Comparison of ENCODE assay signal across 13 cellular contexts in the genomic region with DNA sequence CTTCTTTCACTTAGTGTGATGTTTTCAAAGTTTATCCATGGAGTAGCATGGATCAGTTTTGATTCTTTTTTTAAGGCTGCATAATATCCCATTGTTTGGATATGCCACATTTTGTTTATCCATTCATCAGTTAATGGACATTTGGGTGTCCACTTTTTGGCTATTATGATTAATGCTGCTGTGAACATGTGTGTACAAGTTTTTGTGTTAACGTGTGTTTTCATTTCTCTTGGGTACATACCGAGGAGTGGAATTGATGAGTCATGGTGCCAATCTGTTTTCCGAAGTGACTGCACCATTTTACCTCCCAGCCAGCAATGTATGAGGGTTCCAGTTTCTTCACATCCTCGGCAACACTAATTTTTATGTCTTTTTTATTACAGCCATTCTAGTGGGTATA.
A peak's percentile ranks its signal among the peaks of the same experiment; 100 is the strongest.
DNase-seq lines count a peak whose midpoint lies in the region; ATAC-seq and TF ChIP-seq lines count a peak whose summit lies in the region.
"Had no signal": no experiment of that assay in that cellular context is flagged by ENCODE, and none has a peak within 500 bp of the region (broad histone marks: within the 10 kb centered on the region; RNA-seq: fewer than 3 reads in every experiment).

No MANE protein-coding gene starts in this region.

- H3K27me3 ChIP-seq in breast epithelium (no peaks in the 10 kb centered on the region), mammary epithelial cell (ENCODE audit: insufficient read depth, low read length) (no peaks in the 10 kb centered on the region)

- no peak overlapping the region for H3K4me2 ChIP-seq in mammary epithelial cell (ENCODE audit: insufficient read depth, low read depth, low read length)

- CTCF ChIA-PET in MCF 10A (lab: Yijun Ruan, JAX) (interaction anchor here (1.5 kb wide), 1 partner anchor 71 kb away, joined by 3 read pairs; no protein-coding TSS in a partner anchor), mammary epithelial cell (lab: Charles Lee; ENCODE audit: low non-redundant PET) (no interaction called here)

- TF ChIP-seq POLR2A in breast epithelium (IDR thresholded peaks at IDR 0.05) = no peak

- intact Hi-C loops in MCF 10A (cut with micrococcal nuclease) (loop anchor here (10.0 kb wide), 1 partner anchor 280 kb away; no protein-coding TSS in a partner anchor), breast epithelium (cut with DNase I; ENCODE audit: low total_unique reads) (no loop called here), mammary epithelial cell (cut with micrococcal nuclease) (no loop called here)

- H3K36me3 ChIP-seq in breast epithelium (no peaks in the 10 kb centered on the region), mammary epithelial cell (ENCODE audit: insufficient read depth, low read length) (no peaks in the 10 kb centered on the region)

- peaks cover 6% of the 10 kb centered on the region for H3K4me1 Mint-ChIP-seq in MCF 10A (ENCODE audit: insufficient read depth, unreplicated experiment)
- H3K4me1 Mint-ChIP-seq in glutamatergic neuron (ENCODE audit: low read depth, unreplicated experiment) = peaks cover 3% of the 10 kb centered on the region
- H3K4me1 Mint-ChIP-seq in type B pancreatic cell (ENCODE audit: unreplicated experiment) = no peaks in the 10 kb centered on the region

- no peak overlapping the region for H3K4me3 ChIP-seq in breast epithelium
- H3K4me3 ChIP-seq in mammary epithelial cell (replicated peaks in 1 of 3; ENCODE audit: insufficient read depth in 1 of 3, low read depth in 2 of 3, low read length in 3 of 3) = no peak overlapping the region
- H3K4me3 ChIP-seq: GM12878 had no signal

- POLR2A ChIA-PET in MCF 10A (lab: Yijun Ruan, JAX) = no interaction called here

- no peaks in the 10 kb centered on the region for H4K20me1 ChIP-seq in mammary epithelial cell (ENCODE audit: insufficient read depth, low read length)

- H3K27ac ChIP-seq in breast epithelium (no peak overlapping the region), mammary epithelial cell (ENCODE audit: insufficient read depth, low read depth, low read length) (peak overlapping the region; percentile 36)

- BruUV-seq in MCF 10A (replicated peaks; lab: Mats Ljungman, UMichigan) (no TSS peak), mammary epithelial cell (replicated peaks; lab: Mats Ljungman, UMichigan) (no TSS peak)

- H2AFZ ChIP-seq in mammary epithelial cell (ENCODE audit: low read depth, low read length) = no peak overlapping the region

- 25% methylated on average over 4 of the region's 4 CpGs for WGBS in mammary epithelial cell (ENCODE audit: low coverage, missing lambda C conversion rate)

- in situ Hi-C loops in mammary epithelial cell (cut with MboI; ENCODE audit: low sequenced_read_pairs in 2 of 2) (loop anchor here in 1 of 2 donors (10.0 kb wide), 1 partner anchor 100 kb away; no protein-coding TSS in a partner anchor), KBM-7 (cut with MboI; ENCODE audit: low pct_unique_long_range_greater_than_20kb, low sequenced_read_pairs) (no loop called here)

- dilution Hi-C loops in mammary epithelial cell (cut with HindIII; ENCODE audit: low sequenced_read_pairs) = no loop called here

- H3K4me3 Mint-ChIP-seq in MCF 10A (ENCODE audit: unreplicated experiment) (no peak overlapping the region), glutamatergic neuron (ENCODE audit: unreplicated experiment) (peak overlapping the region; percentile 19), type B pancreatic cell (peak overlapping the region; percentile 58)
- H3K4me3 Mint-ChIP-seq: CD14-positive monocyte had no signal

- ATAC-seq in HG03469 (IDR thresholded peaks at IDR 0.05; ENCODE audit: unreplicated experiment) = no peak
- no peak for ATAC-seq in stimulated activated naive CD8-positive, alpha-beta T cell treated with anti-CD3 and anti-CD28 coated beads, Interleukin-15, Interleukin-2, amounts not matched to agents 100 U/mL and 50 U/mL, for 24 hours
- ATAC-seq: GM12878 had no signal

- H3K36me3 Mint-ChIP-seq in MCF 10A (ENCODE audit: insufficient read depth, unreplicated experiment) (no peaks in the 10 kb centered on the region), glutamatergic neuron (ENCODE audit: unreplicated experiment) (no peaks in the 10 kb centered on the region), type B pancreatic cell (no peaks in the 10 kb centered on the region)

- H3K9me3 Mint-ChIP-seq in MCF 10A (ENCODE audit: unreplicated experiment) (no peaks in the 10 kb centered on the region), glutamatergic neuron (ENCODE audit: unreplicated experiment) (peaks cover 11% of the 10 kb centered on the region), type B pancreatic cell (no peaks in the 10 kb centered on the region)

- no peak overlapping the region for H3K9ac ChIP-seq in mammary epithelial cell (ENCODE audit: insufficient read depth, low read length)

- H3K27ac Mint-ChIP-seq in MCF 10A (ENCODE audit: low read depth, unreplicated experiment) = no peak overlapping the region
- H3K27ac Mint-ChIP-seq in glutamatergic neuron (ENCODE audit: unreplicated experiment) = no peak overlapping the region
- no peak overlapping the region for H3K27ac Mint-ChIP-seq in type B pancreatic cell

- H3K79me2 ChIP-seq in mammary epithelial cell (ENCODE audit: insufficient read depth, low read length) = peaks cover 27% of the 10 kb centered on the region

- no peak for TF ChIP-seq CTCF in MCF 10A (IDR thresholded peaks at IDR 0.05; ENCODE audit: unreplicated experiment)
- TF ChIP-seq CTCF in breast epithelium (IDR thresholded peaks at IDR 0.05) = no peak
- no peak for TF ChIP-seq CTCF in mammary epithelial cell (conservative IDR thresholded peaks at IDR 0.05 in 1 of 2, IDR thresholded peaks at IDR 0.05 in 1 of 2; ENCODE audit: extremely low read depth in 1 of 2, insufficient read depth in 1 of 2, low read depth in 1 of 2, low read length in 2 of 2)
- TF ChIP-seq CTCF in glutamatergic neuron (IDR thresholded peaks at IDR 0.05; ENCODE audit: partially characterized antibody, unreplicated experiment) = no peak
- TF ChIP-seq CTCF in type B pancreatic cell (conservative IDR thresholded peaks at IDR 0.05) = no peak

- H3K9me3 ChIP-seq in breast epithelium (no peaks in the 10 kb centered on the region), mammary epithelial cell (replicated peaks; ENCODE audit: insufficient read depth, low read length) (no peaks in the 10 kb centered on the region)

- DNase-seq in MCF 10A (ENCODE audit: unreplicated experiment) (peak; percentile 45), breast epithelium (ENCODE audit: low spot score in 2 of 2) (no peak), mammary epithelial cell (peak; percentile 80), glutamatergic neuron (no peak), type B pancreatic cell (ENCODE audit: extremely low spot score, unreplicated experiment) (no peak), KBM-7 (no peak)
- DNase-seq in stimulated activated naive CD8-positive, alpha-beta T cell treated with anti-CD3 and anti-CD28 coated beads, Interleukin-15, Interleukin-2, amounts not matched to agents 100 U/mL and 50 U/mL, for 24 hours = no peak
- DNase-seq: HCEC 1CT, NCI-H1105, NCI-H1694 treated with DMSO at 0.1 percent for 48 hours had no signal

- H3K27me3 Mint-ChIP-seq in MCF 10A (ENCODE audit: insufficient read depth, unreplicated experiment) (no peaks in the 10 kb centered on the region), glutamatergic neuron (ENCODE audit: unreplicated experiment) (peaks cover 4% of the 10 kb centered on the region), type B pancreatic cell (peaks cover 7% of the 10 kb centered on the region)

- H3K4me1 ChIP-seq in breast epithelium (no peaks in the 10 kb centered on the region), mammary epithelial cell (ENCODE audit: insufficient read depth, low read length) (peaks cover 6% of the 10 kb centered on the region)

Comparison
In these comparisons a context has a peak if more than half of its experiments do, and no peak if none do; other contexts are left out.
1. DNase-seq: peak in MCF 10A (single experiment) and mammary epithelial cell (single experiment); none in breast epithelium (0 of 2), glutamatergic neuron (single experiment), type B pancreatic cell (single experiment), KBM-7 (single experiment) and stimulated activated naive CD8-positive, alpha-beta T cell treated with anti-CD3 and anti-CD28 coated beads, Interleukin-15, Interleukin-2, amounts not matched to agents 100 U/mL and 50 U/mL, for 24 hours (single experiment).